Comparison of ENCODE assay signal across 8 cellular contexts in genomic region chrX:149940015-149940716, GRCh38. TPM values are rescaled to one million over a fixed set of nuclear protein-coding genes. Genes with fewer than 3 reads are reported as not detected.
A peak's percentile ranks its signal among the peaks of the same experiment; 100 is the strongest.
DNase-seq lines count a peak whose midpoint lies in the region; ATAC-seq and TF ChIP-seq lines count a peak whose summit lies in the region.

No MANE protein-coding gene starts in this region.

- peaks cover 3% of the 10 kb centered on the region for H3K36me3 ChIP-seq in rectal smooth muscle tissue (ENCODE audit: control insufficient read depth, insufficient read depth, low read length)
- H3K36me3 ChIP-seq in aorta (ENCODE audit: control insufficient read depth in 1 of 2, insufficient read depth in 2 of 2, low read length in 1 of 2), result no peaks in the 10 kb centered on the region

- intact Hi-C loops in aorta (cut with DNase I), result no loop called here

- no peaks in the 10 kb centered on the region for H3K9me3 ChIP-seq in aorta (ENCODE audit: control insufficient read depth, low read length)

- WGBS in aorta, 2 donors, result 1 to 40% methylated on average over 23 to 27 of the region's 27 CpGs

- H3K27me3 ChIP-seq in rectal smooth muscle tissue (ENCODE audit: control insufficient read depth, insufficient read depth, low read length) (no peaks in the 10 kb centered on the region), aorta (ENCODE audit: control insufficient read depth in 1 of 2, insufficient read depth in 2 of 2, low read length in 1 of 2) (no peaks in the 10 kb centered on the region)

- no peak overlapping the region for H3K9ac ChIP-seq in rectal smooth muscle tissue (ENCODE audit: low read length)

- TF ChIP-seq CTCF in astrocyte of the cerebellum (IDR thresholded peaks at IDR 0.05; ENCODE audit: low read depth, low read length, missing control alignments), result peak; percentile 58

- peak; percentile 21 for TF ChIP-seq POLR2A in GM18505 (IDR thresholded peaks at IDR 0.05; ENCODE audit: borderline replicate concordance, extremely low read depth, insufficient read depth, insufficient read length)

- DNase-seq in NCI-H187 treated with DMSO at 0.1 percent for 48 hours (lab: John Stamatoyannopoulos, UW) (peak; percentile 97), T-helper 22 cell (ENCODE audit: low read depth) (peak; percentile 89), astrocyte of the cerebellum (ENCODE audit: low read depth) (peak; percentile 92), hepatic stellate cell (ENCODE audit: low spot score) (peak; percentile 70), aorta (peak; percentile 96 to 97)

- in situ Hi-C loops in astrocyte of the cerebellum (cut with HindIII; ENCODE audit: low sequenced_read_pairs), result no loop called here

- H3K27ac ChIP-seq in rectal smooth muscle tissue (ENCODE audit: low read depth, low read length), result peak overlapping the region; percentile 95
- peak overlapping the region in 1 of 2 donors; percentile 83 for H3K27ac ChIP-seq in aorta (ENCODE audit: low read depth in 1 of 2, low read length in 2 of 2)

- ATAC-seq in GM18505 (IDR thresholded peaks at IDR 0.05; ENCODE audit: unreplicated experiment), result peak; percentile 39
- peak; percentile 42 for ATAC-seq in HG02970 (IDR thresholded peaks at IDR 0.05; ENCODE audit: low FRiP score, unreplicated experiment)
- peak; percentile 80 for ATAC-seq in aorta (ENCODE audit: low FRiP score)

- H3K4me3 ChIP-seq in astrocyte of the cerebellum (ENCODE audit: low read depth, low read length), result peak overlapping the region; percentile 49
- H3K4me3 ChIP-seq in rectal smooth muscle tissue (ENCODE audit: low read length), result peak overlapping the region; percentile 58
- peak overlapping the region in 1 of 2 donors; percentile 47 for H3K4me3 ChIP-seq in aorta (ENCODE audit: low read length in 2 of 2)

- H3K4me1 ChIP-seq in rectal smooth muscle tissue (ENCODE audit: control insufficient read depth, insufficient read depth, low read length) (peaks cover 3% of the 10 kb centered on the region), aorta (ENCODE audit: control insufficient read depth in 1 of 2, insufficient read depth in 2 of 2, low read length in 2 of 2) (no peaks in the 10 kb centered on the region)

RNA-seq across cellular contexts. Expression of gene EOLA2, which starts 1.9 kb away (rescaled TPM):
- 10 to 100 TPM; 30.1 to 32.3 TPM for total RNA-seq in aorta
- 10 to 100 TPM; 14.0 to 51.8 TPM for polyA plus RNA-seq in aorta

RNA-seq across cellular contexts. Expression of gene HSFX4, which starts 10.8 kb away (rescaled TPM):
- total RNA-seq in aorta, result not detected
- not detected for polyA plus RNA-seq in aorta

RNA-seq across cellular contexts. Expression of gene MAGEA8, which starts 59.2 kb away (rescaled TPM):
- not detected for total RNA-seq in aorta
- not detected for polyA plus RNA-seq in aorta
